31 cellular contexts compared by ENCODE assay signal in genomic region chr7:98981701-98982100, GRCh38.
"Had no signal": no experiment of that assay in that cellular context is flagged by ENCODE, and none has a peak within 500 bp of the region (broad histone marks: within the 10 kb centered on the region; RNA-seq: fewer than 3 reads in every experiment).

No MANE protein-coding gene starts in this region.

- H3K4me3 Mint-ChIP-seq: activated CD4-positive, alpha-beta memory T cell treated with anti-CD3 and anti-CD28 coated beads for 36 hours; activated CD4-positive, alpha-beta T cell treated with anti-CD3 and anti-CD28 coated beads, Interleukin-2, amount 10 ng/mL, durations not matched to agents 24 days and 14 days; activated naive CD8-positive, alpha-beta T cell; central memory CD8-positive, alpha-beta T cell; nephron; stimulated activated memory B cell treated with anti-CD40 and anti-IgM and Interleukin-4, amounts not matched to agents 10 μg/mL and 1 μg/mL and 100 μg/mL, for 72 hours; stimulated activated naive CD8-positive, alpha-beta T cell treated with anti-CD3 and anti-CD28 coated beads, Interleukin-15, amount 100 ng/mL, for 72 hours had no signal

- H3K4me3 ChIP-seq: lung, mucosa of descending colon, ovary, prostate gland, thyroid gland, upper lobe of left lung had no signal

- ATAC-seq: left colon; mucosa of descending colon; sciatic nerve; stimulated activated memory B cell treated with anti-CD40 and anti-IgM and Interleukin-4, amounts not matched to agents 10 μg/mL and 1 μg/mL and 100 μg/mL, for 72 hours; stimulated activated naive CD8-positive, alpha-beta T cell treated with anti-CD3 and anti-CD28 coated beads, Interleukin-15, amount 100 ng/mL, for 72 hours had no signal

- H3K9me3 Mint-ChIP-seq: central memory CD8-positive, alpha-beta T cell had no signal

- H3K27me3 ChIP-seq: neutrophil, ovary, thyroid gland, upper lobe of left lung had no signal

- H3K9me3 ChIP-seq: mucosa of descending colon, neutrophil, ovary, prostate gland, thyroid gland, upper lobe of left lung had no signal

- FAIRE-seq: bronchial epithelial cell, endothelial cell of umbilical vein, kidney, small intestine had no signal

- H3K27ac Mint-ChIP-seq: activated CD4-positive, alpha-beta memory T cell treated with anti-CD3 and anti-CD28 coated beads for 36 hours; activated CD4-positive, alpha-beta T cell treated with anti-CD3 and anti-CD28 coated beads, Interleukin-2, amount 10 ng/mL, durations not matched to agents 24 days and 14 days; activated naive CD8-positive, alpha-beta T cell; activated T-helper 2 cell treated with anti-CD3 and anti-CD28 coated beads, Interferon-gamma antibody, Interleukin-2, Interleukin-4, amounts not matched to agents 10 μg/mL and 5 μg/mL and 100 μg/mL, durations not matched to agents 14 hours and 24 hours and 36 hours; nephron; stimulated activated memory B cell treated with anti-CD40 and anti-IgM and Interleukin-4, amounts not matched to agents 10 μg/mL and 1 μg/mL and 100 μg/mL, for 72 hours had no signal

- H3K4me1 ChIP-seq: prostate gland, thyroid gland, upper lobe of left lung had no signal

- H3K27me3 Mint-ChIP-seq: activated CD4-positive, alpha-beta memory T cell treated with anti-CD3 and anti-CD28 coated beads for 36 hours; activated CD4-positive, alpha-beta T cell treated with anti-CD3 and anti-CD28 coated beads, Interleukin-2, amount 10 ng/mL, durations not matched to agents 24 days and 14 days; activated naive CD8-positive, alpha-beta T cell; central memory CD8-positive, alpha-beta T cell; stimulated activated memory B cell treated with anti-CD40 and anti-IgM and Interleukin-4, amounts not matched to agents 10 μg/mL and 1 μg/mL and 100 μg/mL, for 72 hours; stimulated activated naive CD8-positive, alpha-beta T cell treated with anti-CD3 and anti-CD28 coated beads, Interleukin-15, amount 100 ng/mL, for 72 hours had no signal

- H3K27ac ChIP-seq: neutrophil, ovary, prostate gland, thyroid gland, upper lobe of left lung, WERI-Rb-1 had no signal

- H3K4me1 Mint-ChIP-seq: activated CD4-positive, alpha-beta T cell treated with anti-CD3 and anti-CD28 coated beads, Interleukin-2, amount 10 ng/mL, durations not matched to agents 24 days and 14 days; central memory CD8-positive, alpha-beta T cell; nephron; stimulated activated memory B cell treated with anti-CD40 and anti-IgM and Interleukin-4, amounts not matched to agents 10 μg/mL and 1 μg/mL and 100 μg/mL, for 72 hours; stimulated activated naive CD8-positive, alpha-beta T cell treated with anti-CD3 and anti-CD28 coated beads, Interleukin-15, amount 100 ng/mL, for 72 hours had no signal

- DNase-seq: activated CD4-positive, alpha-beta memory T cell treated with anti-CD3 and anti-CD28 coated beads for 36 hours; activated CD4-positive, alpha-beta T cell treated with anti-CD3 and anti-CD28 coated beads, Interleukin-2, amount 10 ng/mL, durations not matched to agents 24 days and 14 days; activated CD4-positive, CD25-positive, alpha-beta regulatory T cell treated with anti-CD3 and anti-CD28 coated beads, Interleukin-2, amount 50 U/mL, for 72 hours; activated naive CD4-positive, alpha-beta T cell treated with Interleukin-2 at 50 U/mL for 16 hours; activated T-cell treated with anti-CD3 and anti-CD28 coated beads, Interleukin-2, amount 50 U/mL, for 48 hours; anterior cingulate cortex; cortex of kidney; hippocampal formation; kidney; left colon; mesendoderm; mucosa of descending colon; retina; small intestine; stimulated activated CD4-positive, alpha-beta T cell treated with anti-CD3 and anti-CD28 coated beads, Interleukin-4, amount 100 ng/mL, for 24 hours; stimulated activated naive CD8-positive, alpha-beta T cell treated with anti-CD3 and anti-CD28 coated beads, Interleukin-15, amount 100 ng/mL, for 72 hours; thyroid gland; upper lobe of left lung; WERI-Rb-1 had no signal

- H3K36me3 ChIP-seq: ovary had no signal
